ENCODE assay signal across 1 cellular context in the genomic region with DNA sequence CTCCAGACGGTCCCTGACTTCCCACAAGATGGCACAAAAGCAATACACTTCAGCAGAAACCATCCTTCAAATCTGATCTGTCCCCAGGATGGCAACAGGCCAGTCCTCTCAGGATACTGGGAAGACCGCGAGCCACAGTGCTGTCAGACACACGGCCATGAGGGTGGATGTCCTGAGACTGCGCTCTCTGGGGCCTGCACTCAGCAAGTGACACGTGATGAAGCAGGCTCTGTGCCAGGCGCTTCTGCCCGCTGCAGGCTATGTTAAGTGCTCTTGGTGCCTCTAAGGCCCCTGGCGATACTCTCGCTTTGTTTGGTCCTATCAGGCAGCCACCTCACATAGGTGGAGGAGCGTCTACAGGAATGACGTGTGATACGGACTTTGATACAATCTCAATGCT.
TF ChIP-seq lines count a peak whose summit lies in the region.

No MANE protein-coding gene starts in this region.

TF ChIP-seq in K562, 482 proteins besides CTCF, POLR2A, EP300 and RAD21:
- TF ChIP-seq RBFOX2 (IDR thresholded peaks at IDR 0.05; ENCODE audit: low read depth, low read length) = peak; percentile 1; the same call in 1 of the 2 replicates
- TF ChIP-seq KDM5B (IDR thresholded peaks at IDR 0.05; ENCODE audit: insufficient replicate concordance, low read depth, low read length) = no peak
